In genomic region chr16:69424935-69425784, GRCh38 we compare ENCODE assay signal across 8 cellular contexts. TPM values are rescaled to one million over a fixed set of nuclear protein-coding genes. Genes with fewer than 3 reads are reported as not detected.
DNase-seq lines count a peak whose midpoint lies in the region; ATAC-seq and TF ChIP-seq lines count a peak whose summit lies in the region.

No MANE protein-coding gene starts in this region.

- H3K27me3 ChIP-seq in Panc1 (ENCODE audit: control insufficient read depth, insufficient read depth, low read length) (no peaks in the 10 kb centered on the region), ovary (no peaks in the 10 kb centered on the region)

- BruUV-seq in Panc1 (replicated peaks; lab: Mats Ljungman, UMichigan) = TSS peak; percentile 74

- DNase-seq in NCI-H1092 treated with DMSO at 0.1 percent for 48 hours (lab: John Stamatoyannopoulos, UW) (peak; percentile 23), NCI-H1092 (lab: John Stamatoyannopoulos, UW) (no peak), Panc1 (ENCODE audit: low read depth, low spot score) (no peak), epithelial cell of esophagus (ENCODE audit: low read depth) (no peak), ovary (no peak), epidermal melanocyte (ENCODE audit: insufficient read length, low spot score) (no peak), NCI-H2196 (lab: John Stamatoyannopoulos, UW; ENCODE audit: unreplicated experiment) (no peak)

- TF ChIP-seq EP300 in ovary (IDR thresholded peaks at IDR 0.05) = no peak

- H3K36me3 ChIP-seq in Panc1 (ENCODE audit: control insufficient read depth, insufficient read depth, low read length) = peaks cover 7% of the 10 kb centered on the region
- H3K36me3 ChIP-seq in ovary = no peaks in the 10 kb centered on the region

- H3K9me3 ChIP-seq in Panc1 (ENCODE audit: control insufficient read depth, insufficient read depth, low read depth, low read length) = no peaks in the 10 kb centered on the region
- no peaks in the 10 kb centered on the region for H3K9me3 ChIP-seq in ovary

- ATAC-seq in Panc1 (no peak), HG02970 (IDR thresholded peaks at IDR 0.05; ENCODE audit: low FRiP score, unreplicated experiment) (no peak)

- POLR2A ChIA-PET in Panc1 (lab: Charles Lee) = interaction anchor here (0.7 to 1.8 kb wide), 4 partner anchors 10 to 153 kb away, joined by 3 to 7 read pairs (median 4); no protein-coding TSS in a partner anchor

- peak overlapping the region; percentile 96 for H3K27ac ChIP-seq in Panc1 (ENCODE audit: low read length)
- H3K27ac ChIP-seq in ovary = peak overlapping the region; percentile 63 to 67

- WGBS in ovary, 3 donors = 9 to 14% (median 11%) methylated on average over 11 of the region's 11 CpGs

- in situ Hi-C loops in Panc1 (cut with HindIII; ENCODE audit: low pct_unique_long_range_greater_than_20kb, low sequenced_read_pairs) = no loop called here

- no peak for TF ChIP-seq POLR2A in ovary (IDR thresholded peaks at IDR 0.05)

- intact Hi-C loops in Panc1 (cut with micrococcal nuclease; ENCODE audit: unreplicated experiment) (no loop called here), ovary (cut with DNase I) (loop anchor here in 1 of 4 donors (1.0 kb wide), 1 partner anchor 20 kb away; no protein-coding TSS in a partner anchor)

- H3K4me3 ChIP-seq in Panc1 (ENCODE audit: low read depth in 2 of 2, low read length in 2 of 2) (peak overlapping the region; percentile 83 to 87), epithelial cell of esophagus (ENCODE audit: low read length) (peak overlapping the region; percentile 94), ovary (peak overlapping the region; percentile 89)

- H3K4me1 ChIP-seq in Panc1 (ENCODE audit: control insufficient read depth, insufficient read depth, low read length) (peaks cover 24% of the 10 kb centered on the region), ovary (ENCODE audit: insufficient read depth) (peaks cover 3% of the 10 kb centered on the region)

- TF ChIP-seq CTCF in Panc1 (IDR thresholded peaks at IDR 0.05) = no peak
- TF ChIP-seq CTCF in epithelial cell of esophagus (IDR thresholded peaks at IDR 0.05; ENCODE audit: insufficient read depth, low read depth, low read length, missing control alignments) = no peak
- TF ChIP-seq CTCF in ovary (IDR thresholded peaks at IDR 0.05) = no peak

- CTCF ChIA-PET in Panc1 (lab: Charles Lee) = interaction anchor here (0.6 kb wide), 1 partner anchor 29 kb away, joined by 3 read pairs; no protein-coding TSS in a partner anchor

RNA-seq across cellular contexts. Expression of gene CYB5B, which starts 0.7 kb away (rescaled TPM):
- total RNA-seq in Panc1 (2021; ENCODE audit: unreplicated experiment) = 326 TPM
- 396 TPM for polyA plus RNA-seq in Panc1 (2012; ENCODE audit: insufficient read length)
- 10 to 100 TPM; 24.8 to 99.0 (median 55.8) TPM for total RNA-seq in ovary
- polyA plus RNA-seq in ovary = 100 to 1,000 TPM in 1 of 2 donors, 10 to 100 TPM in 1; 48.3 to 148 TPM

RNA-seq across cellular contexts. Expression of gene TERF2, which starts 39.4 kb away (rescaled TPM):
- total RNA-seq in Panc1 (2021; ENCODE audit: unreplicated experiment) = 27.9 TPM
- polyA plus RNA-seq in Panc1 (2012; ENCODE audit: insufficient read length) = 48.8 TPM
- 10 to 100 TPM; 12.8 to 53.7 (median 36.3) TPM for total RNA-seq in ovary
- 10 to 100 TPM; 18.2 to 48.4 TPM for polyA plus RNA-seq in ovary
